In the genomic region with DNA sequence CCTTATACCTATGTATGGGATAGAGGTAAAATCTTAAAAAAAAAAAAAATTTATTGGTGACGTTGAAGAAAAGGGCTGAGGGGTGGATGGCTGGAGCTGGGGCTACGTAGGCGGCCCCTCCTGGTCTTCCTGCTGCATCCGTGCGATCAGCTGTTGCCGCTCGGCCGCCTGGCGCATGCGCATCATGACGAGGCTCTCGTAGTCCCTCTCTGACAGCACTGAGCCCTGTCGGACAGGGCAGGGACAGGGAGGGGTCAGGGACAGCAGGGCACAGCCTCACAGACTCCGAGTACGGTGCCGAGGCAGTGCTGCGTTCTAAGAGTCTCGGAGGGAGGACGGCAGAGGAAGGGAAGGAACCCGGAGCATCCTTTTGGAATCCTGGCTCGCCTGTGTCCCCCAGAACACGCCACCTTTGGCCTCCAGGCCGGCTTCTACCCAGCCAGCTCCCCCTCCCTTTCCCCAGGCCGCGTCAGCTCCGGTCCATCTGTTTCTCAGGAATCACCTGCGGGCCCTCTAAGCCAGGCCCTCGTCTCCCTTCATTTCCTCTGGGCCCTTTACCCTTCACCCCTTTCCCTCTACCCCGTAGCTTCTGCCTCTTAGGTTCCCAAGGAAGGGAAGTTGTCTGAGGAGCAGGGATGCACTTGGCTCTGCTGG, we compare ENCODE assay signal across 18 cellular contexts. TPM values are rescaled to one million over a fixed set of nuclear protein-coding genes. Genes with fewer than 3 reads are reported as not detected.
DNase-seq lines count a peak whose midpoint lies in the region; ATAC-seq and TF ChIP-seq lines count a peak whose summit lies in the region.
"Had no signal": no experiment of that assay in that cellular context is flagged by ENCODE, and none has a peak within 500 bp of the region (broad histone marks: within the 10 kb centered on the region; RNA-seq: fewer than 3 reads in every experiment).

No MANE protein-coding gene starts in this region.

- no peaks in the 10 kb centered on the region for H4K20me1 ChIP-seq in PC-9 (ENCODE audit: insufficient read depth)

- peaks cover 58% of the 10 kb centered on the region for H3K4me1 ChIP-seq in PC-9 (replicated peaks; ENCODE audit: insufficient read depth)
- peaks cover 0 to 57% (median 19%) of the 10 kb centered on the region in 3 donors for H3K4me1 ChIP-seq in gastroesophageal sphincter

- no peak overlapping the region for H3K4me3 Mint-ChIP-seq in activated CD4-positive, alpha-beta T cell treated with anti-CD3 and anti-CD28 coated beads for 36 hours
- H3K4me3 Mint-ChIP-seq in stimulated activated naive B cell treated with anti-CD40 and anti-IgM and Interleukin-4, amounts not matched to agents 10 μg/mL and 1 μg/mL and 100 μg/mL, for 72 hours = no peak overlapping the region
- H3K4me3 Mint-ChIP-seq: nephron progenitor cell had no signal

- H2AFZ ChIP-seq in PC-9 = no peak overlapping the region

- no peak for DNase-seq in activated CD4-positive, alpha-beta T cell treated with anti-CD3 and anti-CD28 coated beads for 36 hours
- DNase-seq in activated CD4-positive, alpha-beta T cell treated with anti-CD3 and anti-CD28 coated beads for 1 hour = no peak
- no peak for DNase-seq in PC-9
- DNase-seq in stimulated activated naive B cell treated with anti-CD40 and anti-IgM and Interleukin-4, amounts not matched to agents 10 μg/mL and 1 μg/mL and 100 μg/mL, for 72 hours = no peak
- no peak for DNase-seq in NOMO-1 treated with dmso at 0.1 percent for 144 hours (lab: John Stamatoyannopoulos, UW; ENCODE audit: unreplicated experiment)
- DNase-seq in Right ventricle myocardium inferior (ENCODE audit: missing footprints) = no peak
- DNase-seq: activated gamma-delta T cell; effector CD8-positive, alpha-beta T cell; left lung; NCI-H2029 treated with DMSO at 0.1 percent for 48 hours; NCI-H69; nephron progenitor cell; RPMI8226; T-helper 1 cell had no signal

- H3K79me2 ChIP-seq in PC-9 (ENCODE audit: low read depth) = no peaks in the 10 kb centered on the region

- CTCF ChIA-PET in activated CD4-positive, alpha-beta T cell treated with anti-CD3 and anti-CD28 coated beads for 36 hours (lab: Charles Lee) = interaction anchor here (0.6 to 6.4 kb wide), 3 partner anchors 13 to 73 kb away, joined by 3 to 45 read pairs (median 5); a partner anchor contains a TSS
- CTCF ChIA-PET in PC-9 (lab: Charles Lee) = no interaction called here

- H3K36me3 ChIP-seq in PC-9 (ENCODE audit: low read depth) (no peaks in the 10 kb centered on the region), gastroesophageal sphincter (peaks cover 0 to 60% of the 10 kb centered on the region in 2 donors)

- no peak for TF ChIP-seq POLR2A in gastroesophageal sphincter (IDR thresholded peaks at IDR 0.05)

- H3K27ac ChIP-seq in PC-9 (peak overlapping the region; percentile 83), gastroesophageal sphincter (peak overlapping the region in 3 of 4 donors; percentile 9 to 66 (median 51))
- H3K27ac ChIP-seq: left lung had no signal

- POLR2A ChIA-PET in activated CD4-positive, alpha-beta T cell treated with anti-CD3 and anti-CD28 coated beads for 36 hours (lab: Charles Lee) = interaction anchor here (0.6 kb wide), 2 partner anchors 35 to 47 kb away, joined by 5 to 10 read pairs; no protein-coding TSS in a partner anchor
- POLR2A ChIA-PET in PC-9 (lab: Charles Lee; ENCODE audit: unreplicated experiment) = no interaction called here

- H3F3A ChIP-seq in PC-9 (ENCODE audit: insufficient read depth, low read depth) = peaks cover 47% of the 10 kb centered on the region

- intact Hi-C loops in activated CD4-positive, alpha-beta T cell treated with anti-CD3 and anti-CD28 coated beads for 36 hours (cut with DNase I, micrococcal nuclease) = loop anchor here in 1 of 2 experiments (2.0 kb wide), 1 partner anchor 15 kb away; no protein-coding TSS in a partner anchor
- intact Hi-C loops in PC-9 (cut with micrococcal nuclease; ENCODE audit: unreplicated experiment) (no loop called here), Right ventricle myocardium inferior (cut with DNase I) (no loop called here)

- BruUV-seq in PC-9 (replicated peaks; lab: Mats Ljungman, UMichigan) = no TSS peak

- H3K9me3 Mint-ChIP-seq in activated CD4-positive, alpha-beta T cell treated with anti-CD3 and anti-CD28 coated beads for 36 hours (ENCODE audit: low read depth) = no peaks in the 10 kb centered on the region
- H3K9me3 Mint-ChIP-seq in stimulated activated naive B cell treated with anti-CD40 and anti-IgM and Interleukin-4, amounts not matched to agents 10 μg/mL and 1 μg/mL and 100 μg/mL, for 72 hours = no peaks in the 10 kb centered on the region
- H3K9me3 Mint-ChIP-seq: nephron progenitor cell had no signal

- no peaks in the 10 kb centered on the region for H3K9me2 ChIP-seq in PC-9 (ENCODE audit: insufficient read depth)

- TF ChIP-seq CTCF in PC-9 (conservative IDR thresholded peaks at IDR 0.05) (no peak), gastroesophageal sphincter (IDR thresholded peaks at IDR 0.05) (no peak)

- H3K36me3 Mint-ChIP-seq in activated CD4-positive, alpha-beta T cell treated with anti-CD3 and anti-CD28 coated beads for 36 hours (ENCODE audit: low read depth) = peaks cover 6% of the 10 kb centered on the region
- H3K36me3 Mint-ChIP-seq in stimulated activated naive B cell treated with anti-CD40 and anti-IgM and Interleukin-4, amounts not matched to agents 10 μg/mL and 1 μg/mL and 100 μg/mL, for 72 hours = peaks cover 23% of the 10 kb centered on the region in 2 donors
- H3K36me3 Mint-ChIP-seq: brain had no signal

- TF ChIP-seq EP300 in gastroesophageal sphincter (IDR thresholded peaks at IDR 0.05) = no peak

- peak overlapping the region; percentile 77; the same call in 1 of the 2 replicates for H3K4me2 ChIP-seq in PC-9

- ATAC-seq in activated CD4-positive, alpha-beta T cell treated with anti-CD3 and anti-CD28 coated beads for 36 hours = no peak
- ATAC-seq in gastroesophageal sphincter (no peak), GM21526 (IDR thresholded peaks at IDR 0.05; ENCODE audit: low FRiP score, unreplicated experiment) (no peak), Right ventricle myocardium inferior (no peak)
- no peak for ATAC-seq in stimulated activated naive B cell treated with anti-CD40 and anti-IgM and Interleukin-4, amounts not matched to agents 10 μg/mL and 1 μg/mL and 100 μg/mL, for 72 hours (replicated peaks)
- ATAC-seq: left lung had no signal

- H3K4me1 Mint-ChIP-seq in activated CD4-positive, alpha-beta T cell treated with anti-CD3 and anti-CD28 coated beads for 36 hours = peaks cover 47% of the 10 kb centered on the region
- H3K4me1 Mint-ChIP-seq in stimulated activated naive B cell treated with anti-CD40 and anti-IgM and Interleukin-4, amounts not matched to agents 10 μg/mL and 1 μg/mL and 100 μg/mL, for 72 hours = peaks cover 57 to 85% of the 10 kb centered on the region in 2 donors

- peak overlapping the region; percentile 87 for H3K27ac Mint-ChIP-seq in activated CD4-positive, alpha-beta T cell treated with anti-CD3 and anti-CD28 coated beads for 36 hours
- H3K27ac Mint-ChIP-seq in stimulated activated naive B cell treated with anti-CD40 and anti-IgM and Interleukin-4, amounts not matched to agents 10 μg/mL and 1 μg/mL and 100 μg/mL, for 72 hours = peak overlapping the region; percentile 96
- H3K27ac Mint-ChIP-seq: nephron progenitor cell had no signal

- no peaks in the 10 kb centered on the region for H3K9me3 ChIP-seq in PC-9 (ENCODE audit: insufficient read depth, low read depth)
- no peaks in the 10 kb centered on the region for H3K9me3 ChIP-seq in gastroesophageal sphincter
- H3K9me3 ChIP-seq: left lung had no signal

- no peaks in the 10 kb centered on the region for H3K27me3 ChIP-seq in PC-9 (ENCODE audit: insufficient read depth, low read depth)
- no peaks in the 10 kb centered on the region for H3K27me3 ChIP-seq in gastroesophageal sphincter
- H3K27me3 ChIP-seq: left lung had no signal

- H3K4me3 ChIP-seq in PC-9 (no peak overlapping the region), gastroesophageal sphincter (no peak overlapping the region)
- H3K4me3 ChIP-seq: left lung had no signal

- H3K27me3 Mint-ChIP-seq in activated CD4-positive, alpha-beta T cell treated with anti-CD3 and anti-CD28 coated beads for 36 hours = no peaks in the 10 kb centered on the region
- H3K27me3 Mint-ChIP-seq in stimulated activated naive B cell treated with anti-CD40 and anti-IgM and Interleukin-4, amounts not matched to agents 10 μg/mL and 1 μg/mL and 100 μg/mL, for 72 hours = no peaks in the 10 kb centered on the region

- WGBS in gastroesophageal sphincter (ENCODE audit: low coverage in 1 of 2), 2 donors = 89% methylated on average over 14 to 22 of the region's 29 CpGs

RNA-seq across cellular contexts. Expression of a gene that starts 1.8 kb away (rescaled TPM):
- total RNA-seq in activated CD4-positive, alpha-beta T cell treated with anti-CD3 and anti-CD28 coated beads for 36 hours = under 1 TPM; 0.58 to 0.80 TPM
- total RNA-seq in PC-9 (2021) (0.23 and 0.33 TPM in 2 replicates), gastroesophageal sphincter (under 1 TPM; 0.16 to 0.42 (median 0.31) TPM), Right ventricle myocardium inferior (0.24 TPM)
- total RNA-seq: temporal lobe had no signal

RNA-seq across cellular contexts. Expression of a gene that starts 4.1 kb away (rescaled TPM):
- total RNA-seq in activated CD4-positive, alpha-beta T cell treated with anti-CD3 and anti-CD28 coated beads for 36 hours = 10 to 100 TPM; 32.8 to 41.1 TPM
- total RNA-seq in PC-9 (2021) (1.2 and 1.5 TPM in 2 replicates), gastroesophageal sphincter (10 to 100 TPM in 1 of 4 donors, 1 to 10 TPM in 3; 5.8 to 12.1 (median 6.9) TPM), Right ventricle myocardium inferior (8.1 TPM)

RNA-seq across cellular contexts. Expression of a gene that starts 12.9 kb away (rescaled TPM):
- total RNA-seq in activated CD4-positive, alpha-beta T cell treated with anti-CD3 and anti-CD28 coated beads for 36 hours = 10 to 100 TPM; 12.3 to 18.8 TPM
- 15.7 and 19.8 TPM in 2 replicates for total RNA-seq in PC-9 (2021)
- total RNA-seq in gastroesophageal sphincter = 10 to 100 TPM; 24.2 to 37.2 (median 32.8) TPM
- 19.1 TPM for total RNA-seq in Right ventricle myocardium inferior

RNA-seq across cellular contexts. Expression of a gene that starts 38.9 kb away (rescaled TPM):
- 10 to 100 TPM; 27.5 to 33.7 TPM for total RNA-seq in activated CD4-positive, alpha-beta T cell treated with anti-CD3 and anti-CD28 coated beads for 36 hours
- total RNA-seq in PC-9 (2021) (32.6 and 33.1 TPM in 2 replicates), gastroesophageal sphincter (10 to 100 TPM; 13.3 to 25.5 (median 19.7) TPM), Right ventricle myocardium inferior (27.6 TPM)

RNA-seq across cellular contexts. Expression of a gene that starts 39.3 kb away (rescaled TPM):
- 10 to 100 TPM; 41.5 to 43.6 TPM for total RNA-seq in activated CD4-positive, alpha-beta T cell treated with anti-CD3 and anti-CD28 coated beads for 36 hours
- 27.4 and 33.0 TPM in 2 replicates for total RNA-seq in PC-9 (2021)
- 10 to 100 TPM in 3 of 4 donors, 1 to 10 TPM in 1; 7.8 to 20.5 (median 17.8) TPM for total RNA-seq in gastroesophageal sphincter
- total RNA-seq in Right ventricle myocardium inferior = 19.7 TPM
